ENCODE assay signal across 9 cellular contexts in genomic region chrX:109384569-109385174, GRCh38.
A peak's percentile ranks its signal among the peaks of the same experiment; 100 is the strongest.
DNase-seq lines count a peak whose midpoint lies in the region; ATAC-seq, FAIRE-seq and TF ChIP-seq lines count a peak whose summit lies in the region.
"Had no signal": no experiment of that assay in that cellular context is flagged by ENCODE, and none has a peak within 500 bp of the region (broad histone marks: within the 10 kb centered on the region; RNA-seq: fewer than 3 reads in every experiment).

No MANE protein-coding gene starts in this region.

- no peak for TF ChIP-seq CTCF in omental fat pad (IDR thresholded peaks at IDR 0.05)

- peak; percentile 1 for DNase-seq in RPMI7951 (ENCODE audit: low read depth)
- DNase-seq in hepatic stellate cell (ENCODE audit: low spot score), result peak; percentile 2
- no peak for DNase-seq in omental fat pad (ENCODE audit: low spot score)
- no peak for DNase-seq in NCI-H2227 (lab: John Stamatoyannopoulos, UW; ENCODE audit: unreplicated experiment)
- DNase-seq in stimulated activated CD4-positive, alpha-beta T cell treated with anti-CD3 and anti-CD28 coated beads, Interleukin-4, amount 100 ng/mL, for 24 hours, result no peak

- FAIRE-seq in A204.1 (lab: Jason Lieb, UNC), result peak; percentile 73
- FAIRE-seq: colon had no signal

- ATAC-seq in GM18867 (IDR thresholded peaks at IDR 0.05; ENCODE audit: unreplicated experiment), result peak; percentile 38
- no peak for ATAC-seq in omental fat pad (ENCODE audit: low FRiP score)
- no peak for ATAC-seq in HG03175 (IDR thresholded peaks at IDR 0.05; ENCODE audit: unreplicated experiment)

Comparison
In these comparisons a context has a peak if more than half of its experiments do, and no peak if none do; other contexts are left out.
1. DNase-seq: peak in RPMI7951 (single experiment) and hepatic stellate cell (single experiment); none in omental fat pad (single experiment), NCI-H2227 (single experiment) and stimulated activated CD4-positive, alpha-beta T cell treated with anti-CD3 and anti-CD28 coated beads, Interleukin-4, amount 100 ng/mL, for 24 hours (single experiment).